16 cellular contexts compared by ENCODE assay signal in genomic region chr16:31200111-31200510, GRCh38. TPM values are rescaled to one million over a fixed set of nuclear protein-coding genes. Genes with fewer than 3 reads are reported as not detected.
DNase-seq lines count a peak whose midpoint lies in the region; ATAC-seq and TF ChIP-seq lines count a peak whose summit lies in the region.
"Not testable (repeated sequence)": the region's sequence is repeated elsewhere in the genome, so short reads cannot be mapped to it uniquely, and the experiment has no call there.
"Had no signal": no experiment of that assay in that cellular context is flagged by ENCODE, and none has a peak within 500 bp of the region (broad histone marks: within the 10 kb centered on the region; RNA-seq: fewer than 3 reads in every experiment).

No MANE protein-coding gene starts in this region.

- not testable (repeated sequence) for H3K4me1 ChIP-seq in HEK293 (ENCODE audit: control insufficient read depth, insufficient read depth, low read length)

- intact Hi-C loops in activated T-helper 1 cell treated with anti-CD3 and anti-CD28 coated beads, Interleukin-12 subunit alpha, Interleukin-12 subunit beta, Interleukin-2, Interleukin-4 antibody, amounts not matched to agents 30 ng/mL and 10 ng/mL and 1 ng/mL, durations not matched to agents 14 hours and 24 hours and 36 hours (cut with micrococcal nuclease), result loop anchor here (1.0 to 5.0 kb wide), 6 partner anchors 17 to 667 kb away; partner anchors contain the start of genes ITGAX and PYDC1

- not testable (repeated sequence) for ATAC-seq in WTC11; natural killer cell treated with Interleukin-12 subunit alpha and Interleukin-12 subunit beta and Interleukin-15 and Interleukin-18, amount 100 ng/mL, for 72 hours

- H3K27ac ChIP-seq in HEK293 (ENCODE audit: extremely low read depth, low read depth, low read length), result not testable (repeated sequence)

- not testable (repeated sequence) for H3K9me3 ChIP-seq in HEK293 (ENCODE audit: control insufficient read depth, insufficient read depth, low read depth, low read length)

- POLR2A ChIA-PET in HEK293 (lab: Yijun Ruan, JAX) (interaction anchor here (1.8 to 2.2 kb wide), 2 partner anchors 10 to 15 kb away, joined by 4 to 6 read pairs; no protein-coding TSS in a partner anchor), WTC11 (lab: Charles Lee) (interaction anchor here (0.7 to 1.8 kb wide), 3 partner anchors 15 to 525 kb away, joined by 4 to 11 read pairs (median 7); partner anchors contain the start of gene FUS)

- CTCF ChIA-PET in HEK293 (lab: Yijun Ruan, JAX), result interaction anchor here (0.9 kb wide), 1 partner anchor 183 kb away, joined by 3 read pairs; no protein-coding TSS in a partner anchor
- CTCF ChIA-PET in WTC11 (lab: Charles Lee), result interaction anchor here (3.1 to 4.1 kb wide), 2 partner anchors 14 to 183 kb away, joined by 23 to 31 read pairs; partner anchors contain the start of gene TRIM72

- H3K27me3 Mint-ChIP-seq in WTC11 (ENCODE audit: low read depth), result peaks cover 14% of the 10 kb centered on the region
- H3K27me3 Mint-ChIP-seq in activated T-helper 1 cell treated with anti-CD3 and anti-CD28 coated beads, Interleukin-12 subunit alpha, Interleukin-12 subunit beta, Interleukin-2, Interleukin-4 antibody, amounts not matched to agents 30 ng/mL and 10 ng/mL and 1 ng/mL, durations not matched to agents 14 hours and 24 hours and 36 hours (ENCODE audit: insufficient read depth); chondrocyte (ENCODE audit: low read depth); natural killer cell treated with Interleukin-12 subunit alpha and Interleukin-12 subunit beta and Interleukin-15 and Interleukin-18, amount 100 ng/mL, for 72 hours: not testable (repeated sequence)

- H3K36me3 Mint-ChIP-seq in WTC11, result peaks cover 22% of the 10 kb centered on the region
- peaks cover 27% of the 10 kb centered on the region for H3K36me3 Mint-ChIP-seq in activated T-helper 1 cell treated with anti-CD3 and anti-CD28 coated beads, Interleukin-12 subunit alpha, Interleukin-12 subunit beta, Interleukin-2, Interleukin-4 antibody, amounts not matched to agents 30 ng/mL and 10 ng/mL and 1 ng/mL, durations not matched to agents 14 hours and 24 hours and 36 hours (ENCODE audit: low read depth)
- peaks cover 11% of the 10 kb centered on the region for H3K36me3 Mint-ChIP-seq in chondrocyte (ENCODE audit: low read depth)
- peaks cover 13% of the 10 kb centered on the region for H3K36me3 Mint-ChIP-seq in natural killer cell treated with Interleukin-12 subunit alpha and Interleukin-12 subunit beta and Interleukin-15 and Interleukin-18, amount 100 ng/mL, for 72 hours

- TF ChIP-seq CTCF in HEK293 (tag by site-specific recombination; IDR thresholded peaks at IDR 0.05); WTC11 (IDR thresholded peaks at IDR 0.05); chondrocyte (IDR thresholded peaks at IDR 0.05): not testable (repeated sequence)

- not testable (repeated sequence) for H3K4me3 Mint-ChIP-seq in WTC11; chondrocyte (ENCODE audit: unreplicated experiment)
- H3K4me3 Mint-ChIP-seq in activated T-helper 1 cell treated with anti-CD3 and anti-CD28 coated beads, Interleukin-12 subunit alpha, Interleukin-12 subunit beta, Interleukin-2, Interleukin-4 antibody, amounts not matched to agents 30 ng/mL and 10 ng/mL and 1 ng/mL, durations not matched to agents 14 hours and 24 hours and 36 hours, result peak overlapping the region; percentile 1
- peak overlapping the region; percentile 11 for H3K4me3 Mint-ChIP-seq in natural killer cell treated with Interleukin-12 subunit alpha and Interleukin-12 subunit beta and Interleukin-15 and Interleukin-18, amount 100 ng/mL, for 72 hours

- H3K4me1 Mint-ChIP-seq in WTC11, result peaks cover 23% of the 10 kb centered on the region
- H3K4me1 Mint-ChIP-seq in activated T-helper 1 cell treated with anti-CD3 and anti-CD28 coated beads, Interleukin-12 subunit alpha, Interleukin-12 subunit beta, Interleukin-2, Interleukin-4 antibody, amounts not matched to agents 30 ng/mL and 10 ng/mL and 1 ng/mL, durations not matched to agents 14 hours and 24 hours and 36 hours (ENCODE audit: low read depth), result peaks cover 55% of the 10 kb centered on the region
- peaks cover 29% of the 10 kb centered on the region for H3K4me1 Mint-ChIP-seq in chondrocyte (ENCODE audit: low read depth)
- peaks cover 48 to 52% of the 10 kb centered on the region in 2 donors for H3K4me1 Mint-ChIP-seq in natural killer cell treated with Interleukin-12 subunit alpha and Interleukin-12 subunit beta and Interleukin-15 and Interleukin-18, amount 100 ng/mL, for 72 hours (ENCODE audit: low read depth in 2 of 2)

- peaks cover 13 to 41% of the 10 kb centered on the region in 2 experiments; a peak in 2 of 3 replicates for H3K36me3 ChIP-seq in HEK293 (ENCODE audit: control insufficient read depth in 2 of 2, insufficient read depth in 1 of 2, low read length in 2 of 2)

- not testable (repeated sequence) for H3K4me3 ChIP-seq in HEK293 (ENCODE audit: low read depth, low read length)

- DNase-seq in WTC11 (ENCODE audit: low spot score); activated T-helper 1 cell treated with anti-CD3 and anti-CD28 coated beads, Interleukin-12 subunit alpha, Interleukin-12 subunit beta, Interleukin-2, Interleukin-4 antibody, amounts not matched to agents 30 ng/mL and 10 ng/mL and 1 ng/mL, durations not matched to agents 14 hours and 24 hours and 36 hours (ENCODE audit: low spot score); natural killer cell treated with Interleukin-12 subunit alpha and Interleukin-12 subunit beta and Interleukin-15 and Interleukin-18, amount 100 ng/mL, for 72 hours (ENCODE audit: low spot score): not testable (repeated sequence)
- peak; percentile 38 for DNase-seq in chondrocyte (ENCODE audit: low spot score)

- H3K9me3 Mint-ChIP-seq in WTC11; activated T-helper 1 cell treated with anti-CD3 and anti-CD28 coated beads, Interleukin-12 subunit alpha, Interleukin-12 subunit beta, Interleukin-2, Interleukin-4 antibody, amounts not matched to agents 30 ng/mL and 10 ng/mL and 1 ng/mL, durations not matched to agents 14 hours and 24 hours and 36 hours; chondrocyte (ENCODE audit: low read depth); natural killer cell treated with Interleukin-12 subunit alpha and Interleukin-12 subunit beta and Interleukin-15 and Interleukin-18, amount 100 ng/mL, for 72 hours: not testable (repeated sequence)

- H3K27ac Mint-ChIP-seq in WTC11, result peak overlapping the region; percentile 46
- H3K27ac Mint-ChIP-seq in activated T-helper 1 cell treated with anti-CD3 and anti-CD28 coated beads, Interleukin-12 subunit alpha, Interleukin-12 subunit beta, Interleukin-2, Interleukin-4 antibody, amounts not matched to agents 30 ng/mL and 10 ng/mL and 1 ng/mL, durations not matched to agents 14 hours and 24 hours and 36 hours; chondrocyte (ENCODE audit: unreplicated experiment): not testable (repeated sequence)
- peak overlapping the region; percentile 36 to 48 for H3K27ac Mint-ChIP-seq in natural killer cell treated with Interleukin-12 subunit alpha and Interleukin-12 subunit beta and Interleukin-15 and Interleukin-18, amount 100 ng/mL, for 72 hours

TF ChIP-seq in HEK293, 187 proteins besides CTCF, POLR2A, EP300 and RAD21 (continues in another document):
- 0 out of 2 replicates have a peak, but pooled peaks have one; percentile 25 for TF ChIP-seq ZFP69B (tag by site-specific recombination; IDR thresholded peaks at IDR 0.05)

RNA-seq across cellular contexts. Expression of gene PYCARD, which starts 2.4 kb away (rescaled TPM):
- total RNA-seq in WTC11 (2021), result 35.2 to 45.5 TPM (median 42.4 TPM) in 3 replicates
- 20.9 and 21.2 TPM in 2 replicates for total RNA-seq in activated T-helper 1 cell treated with anti-CD3 and anti-CD28 coated beads, Interleukin-12 subunit alpha, Interleukin-12 subunit beta, Interleukin-2, Interleukin-4 antibody, amounts not matched to agents 30 ng/mL and 10 ng/mL and 1 ng/mL, durations not matched to agents 14 hours and 24 hours and 36 hours
- total RNA-seq in chondrocyte, result 2.7 to 2.9 TPM (median 2.8 TPM) in 3 replicates
- total RNA-seq in natural killer cell treated with Interleukin-12 subunit alpha and Interleukin-12 subunit beta and Interleukin-15 and Interleukin-18, amount 100 ng/mL, for 72 hours, result 10 to 100 TPM; 23.1 to 29.8 TPM

RNA-seq across cellular contexts. Expression of gene TRIM72, which starts 13.8 kb away (rescaled TPM):
- 1.8 to 2.5 TPM (median 2.4 TPM) in 3 replicates for total RNA-seq in WTC11 (2021)
- total RNA-seq in activated T-helper 1 cell treated with anti-CD3 and anti-CD28 coated beads, Interleukin-12 subunit alpha, Interleukin-12 subunit beta, Interleukin-2, Interleukin-4 antibody, amounts not matched to agents 30 ng/mL and 10 ng/mL and 1 ng/mL, durations not matched to agents 14 hours and 24 hours and 36 hours, result 0.10 and 0.15 TPM in 2 replicates
- not detected in 3 replicates for total RNA-seq in chondrocyte
- under 1 TPM in 1 of 2 donors, not detected in 1; 0.06 TPM for total RNA-seq in natural killer cell treated with Interleukin-12 subunit alpha and Interleukin-12 subunit beta and Interleukin-15 and Interleukin-18, amount 100 ng/mL, for 72 hours
- total RNA-seq: endothelial cell of umbilical vein; left colon; mammary epithelial cell; RPMI7951; T-helper 1 cell treated with Interleukin-12 subunit alpha and Interleukin-12 subunit beta and Interleukin-4 antibody, amounts not matched to agents 30 ng/mL and 1 ng/mL, for 36 hours had no signal

RNA-seq across cellular contexts. Expression of gene PYDC1, which starts 16.8 kb away (rescaled TPM):
- total RNA-seq in WTC11 (2021) (1.9 to 9.5 TPM (median 6.1 TPM) in 3 replicates), chondrocyte (not detected in 3 replicates)
- total RNA-seq in activated T-helper 1 cell treated with anti-CD3 and anti-CD28 coated beads, Interleukin-12 subunit alpha, Interleukin-12 subunit beta, Interleukin-2, Interleukin-4 antibody, amounts not matched to agents 30 ng/mL and 10 ng/mL and 1 ng/mL, durations not matched to agents 14 hours and 24 hours and 36 hours, result not detected in 2 replicates
- total RNA-seq in natural killer cell treated with Interleukin-12 subunit alpha and Interleukin-12 subunit beta and Interleukin-15 and Interleukin-18, amount 100 ng/mL, for 72 hours, result not detected
- total RNA-seq: endothelial cell of umbilical vein; GM12878; H7; left colon; mammary epithelial cell; psoas muscle; RPMI7951; sigmoid colon; SK-MEL-5; T-helper 1 cell treated with Interleukin-12 subunit alpha and Interleukin-12 subunit beta and Interleukin-4 antibody, amounts not matched to agents 30 ng/mL and 1 ng/mL, for 36 hours; testis had no signal

RNA-seq across cellular contexts. Expression of gene FUS, which starts 20.2 kb away (rescaled TPM):
- total RNA-seq in WTC11 (2021), result 631 to 770 TPM (median 679 TPM) in 3 replicates
- 950 and 955 TPM in 2 replicates for total RNA-seq in activated T-helper 1 cell treated with anti-CD3 and anti-CD28 coated beads, Interleukin-12 subunit alpha, Interleukin-12 subunit beta, Interleukin-2, Interleukin-4 antibody, amounts not matched to agents 30 ng/mL and 10 ng/mL and 1 ng/mL, durations not matched to agents 14 hours and 24 hours and 36 hours
- total RNA-seq in chondrocyte, result 226 to 414 TPM (median 231 TPM) in 3 replicates
- 100 to 1,000 TPM; 625 to 840 TPM for total RNA-seq in natural killer cell treated with Interleukin-12 subunit alpha and Interleukin-12 subunit beta and Interleukin-15 and Interleukin-18, amount 100 ng/mL, for 72 hours

RNA-seq across cellular contexts. Expression of gene PRSS36, which starts 50.2 kb away (rescaled TPM):
- 0.48 to 1.5 TPM (median 1.3 TPM) in 3 replicates for total RNA-seq in WTC11 (2021)
- 0.27 and 0.34 TPM in 2 replicates for total RNA-seq in activated T-helper 1 cell treated with anti-CD3 and anti-CD28 coated beads, Interleukin-12 subunit alpha, Interleukin-12 subunit beta, Interleukin-2, Interleukin-4 antibody, amounts not matched to agents 30 ng/mL and 10 ng/mL and 1 ng/mL, durations not matched to agents 14 hours and 24 hours and 36 hours
- 0.35 to 0.39 TPM in 2 of 3 replicates, not detected in the other for total RNA-seq in chondrocyte
- total RNA-seq in natural killer cell treated with Interleukin-12 subunit alpha and Interleukin-12 subunit beta and Interleukin-15 and Interleukin-18, amount 100 ng/mL, for 72 hours, result 1 to 10 TPM in 1 of 2 donors, not detected in 1; 1.5 TPM
- total RNA-seq: endothelial cell of umbilical vein had no signal
